28 cellular contexts compared by ENCODE assay signal in genomic region chr11:87462171-87462570, GRCh38.
"Had no signal": no experiment of that assay in that cellular context is flagged by ENCODE, and none has a peak within 500 bp of the region (broad histone marks: within the 10 kb centered on the region; RNA-seq: fewer than 3 reads in every experiment).

No MANE protein-coding gene starts in this region.

- DNase-seq: activated B cell treated with CpG ODN at 0.5 μM for 24 hours; activated CD4-positive, alpha-beta memory T cell treated with anti-CD3 and anti-CD28 coated beads for 36 hours; activated CD4-positive, alpha-beta T cell treated with anti-CD3 and anti-CD28 coated beads for 4 hours; activated CD4-positive, alpha-beta T cell treated with anti-CD3 and anti-CD28 coated beads, Interleukin-2, amount 10 ng/mL, durations not matched to agents 24 days and 14 days; activated CD4-positive, alpha-beta T cell treated with anti-CD3 and anti-CD28 coated beads, Interleukin-2, amount 50 U/mL, for 1 hour; activated CD4-positive, alpha-beta T cell treated with anti-CD3 and anti-CD28 coated beads, Interleukin-2, amount 50 U/mL, for 4 hours; activated CD4-positive, CD25-positive, alpha-beta regulatory T cell treated with anti-CD3 and anti-CD28 coated beads, Interleukin-2, amount 50 U/mL, for 72 hours; activated CD8-positive, alpha-beta memory T cell treated with anti-CD3 and anti-CD28 coated beads, Interleukin-2, amount 10 ng/mL, durations not matched to agents 7 days and 5 days; activated CD8-positive, alpha-beta memory T cell treated with anti-CD3 and anti-CD28 coated beads, Interleukin-2, amount 50 U/mL, for 48 hours; activated CD8-positive, alpha-beta T cell treated with anti-CD3 and anti-CD28 coated beads for 36 hours; activated effector memory CD4-positive, alpha-beta T cell treated with Interleukin-2 at 50 U/mL for 16 hours; activated gamma-delta T cell; activated naive CD4-positive, alpha-beta T cell treated with anti-CD3 and anti-CD28 coated beads, Interleukin-2, amount 10 ng/mL, durations not matched to agents 7 days and 5 days; activated naive CD4-positive, alpha-beta T cell treated with Interleukin-2 at 50 U/mL for 16 hours; activated naive CD8-positive, alpha-beta T cell treated with anti-CD3 and anti-CD28 coated beads, Interleukin-2, amount 10 ng/mL, durations not matched to agents 7 days and 5 days; activated naive CD8-positive, alpha-beta T cell treated with anti-CD3 and anti-CD28 coated beads, Interleukin-2, amount 50 U/mL, for 24 hours; activated T-cell treated with anti-CD3 and anti-CD28 coated beads, Interleukin-2, amount 50 U/mL, for 24 hours; activated T-cell treated with anti-CD3 and anti-CD28 coated beads, Interleukin-2, amount 50 U/mL, for 48 hours; amygdala; anterior cingulate cortex; brain microvascular endothelial cell; central memory CD4-positive, alpha-beta T cell; T-helper 1 cell; T-helper 2 cell; T-helper 9 cell had no signal

- ATAC-seq: activated CD8-positive, alpha-beta memory T cell treated with anti-CD3 and anti-CD28 coated beads, Interleukin-2, amount 10 ng/mL, durations not matched to agents 7 days and 5 days; activated CD8-positive, alpha-beta T cell treated with anti-CD3 and anti-CD28 coated beads for 36 hours; activated naive CD8-positive, alpha-beta T cell treated with anti-CD3 and anti-CD28 coated beads, Interleukin-2, amount 50 U/mL, for 24 hours had no signal

- H3K27ac ChIP-seq: ascending aorta, brain microvascular endothelial cell, breast epithelium, VCaP had no signal

- H3K27me3 ChIP-seq: ascending aorta, brain microvascular endothelial cell, breast epithelium had no signal

- H3K36me3 ChIP-seq: ascending aorta, brain microvascular endothelial cell, breast epithelium had no signal

- H3K9me3 ChIP-seq: ascending aorta, breast epithelium had no signal

- H3K4me3 ChIP-seq: ascending aorta, breast epithelium had no signal

- H3K4me1 ChIP-seq: ascending aorta, breast epithelium had no signal
